Comparison of ENCODE assay signal across 22 cellular contexts in genomic region chr4:18621186-18621585, GRCh38.
DNase-seq lines count a peak whose midpoint lies in the region; ATAC-seq, FAIRE-seq and TF ChIP-seq lines count a peak whose summit lies in the region.
"Had no signal": no experiment of that assay in that cellular context is flagged by ENCODE, and none has a peak within 500 bp of the region (broad histone marks: within the 10 kb centered on the region; RNA-seq: fewer than 3 reads in every experiment).

No MANE protein-coding gene starts in this region.

- no peaks in the 10 kb centered on the region for H3K27me3 ChIP-seq in IMR-90 (ENCODE audit: control insufficient read depth, insufficient read depth, low read length)
- no peaks in the 10 kb centered on the region for H3K27me3 ChIP-seq in H1 (replicated peaks in 1 of 4; ENCODE audit: control insufficient read depth in 3 of 4, extremely low read depth in 1 of 4, insufficient read depth in 3 of 4, low read length in 3 of 4)
- H3K27me3 ChIP-seq: BLaER1 treated with 17β-estradiol and CSF1 and Interleukin-3, amounts not matched to agents 10 nM and 100 nM had no signal

- FAIRE-seq in A549 (lab: Jason Lieb, UNC), result no peak
- no peak for FAIRE-seq in H1 (lab: Jason Lieb, UNC)
- FAIRE-seq: A204.1, D721Med, G401.6, GM12891, GM19239 had no signal

- H2BK120ac ChIP-seq in IMR-90 (ENCODE audit: low read depth, low read length) (no peak overlapping the region), H1 (replicated peaks; ENCODE audit: low read depth, low read length) (no peak overlapping the region)

- H3K27me3 Mint-ChIP-seq in stimulated activated naive CD8-positive, alpha-beta T cell treated with anti-CD3 and anti-CD28 coated beads, Interleukin-15, amount 100 ng/mL, for 72 hours, result peaks cover 8% of the 10 kb centered on the region
- peaks cover 14% of the 10 kb centered on the region for H3K27me3 Mint-ChIP-seq in activated naive CD8-positive, alpha-beta T cell treated with anti-CD3 and anti-CD28 coated beads for 36 hours
- H3K27me3 Mint-ChIP-seq: B cell had no signal

- no peaks in the 10 kb centered on the region for H3K23me2 ChIP-seq in H1 (ENCODE audit: low read depth, low read length)

- H4K20me1 ChIP-seq in IMR-90 (ENCODE audit: insufficient read depth, low read length), result no peaks in the 10 kb centered on the region
- H4K20me1 ChIP-seq in H1 (replicated peaks in 1 of 2; ENCODE audit: control insufficient read depth in 1 of 2, insufficient read depth in 2 of 2, low read length in 2 of 2), result no peaks in the 10 kb centered on the region
- H4K20me1 ChIP-seq: BLaER1 treated with 17β-estradiol and CSF1 and Interleukin-3, amounts not matched to agents 10 nM and 100 nM had no signal

- H3K18ac ChIP-seq in IMR-90 (ENCODE audit: low read depth, low read length) (no peak overlapping the region), H1 (ENCODE audit: extremely low read depth, low read length) (no peak overlapping the region)

- TF ChIP-seq RAD21 in A549 (conservative IDR thresholded peaks at IDR 0.05 in 1 of 2, IDR thresholded peaks at IDR 0.05 in 1 of 2) (no peak), IMR-90 (IDR thresholded peaks at IDR 0.05; ENCODE audit: low read length) (no peak), H1 (IDR thresholded peaks at IDR 0.05 in 1 of 2, conservative IDR thresholded peaks at IDR 0.05 in 1 of 2; ENCODE audit: low read depth in 2 of 2, low read length in 2 of 2) (no peak)

- POLR2A ChIA-PET in A549 (lab: Yijun Ruan, JAX), result no interaction called here
- POLR2A ChIA-PET in IMR-90 (lab: Charles Lee; ENCODE audit: unreplicated experiment), result no interaction called here
- POLR2A ChIA-PET in H1 (lab: Charles Lee; ENCODE audit: partially characterized antibody), result no interaction called here

- dilution Hi-C loops in IMR-90 (cut with HindIII; ENCODE audit: low sequenced_read_pairs, unreplicated experiment), result no loop called here

- no peak overlapping the region for H2AK5ac ChIP-seq in IMR-90 (ENCODE audit: low read depth, low read length)
- H2AK5ac ChIP-seq in H1 (ENCODE audit: low read depth, low read length), result no peak overlapping the region

- H3K36me3 ChIP-seq in IMR-90 (ENCODE audit: control insufficient read depth, insufficient read depth, low read length), result no peaks in the 10 kb centered on the region
- no peaks in the 10 kb centered on the region for H3K36me3 ChIP-seq in H1 (ENCODE audit: control insufficient read depth in 2 of 4, insufficient read depth in 4 of 4, low read length in 3 of 4)
- H3K36me3 ChIP-seq: BLaER1 treated with 17β-estradiol and CSF1 and Interleukin-3, amounts not matched to agents 10 nM and 100 nM had no signal

- TF ChIP-seq EP300 in A549 (IDR thresholded peaks at IDR 0.05), result no peak
- no peak for TF ChIP-seq EP300 in H1 (IDR thresholded peaks at IDR 0.05; ENCODE audit: borderline replicate concordance in 1 of 2, low read depth in 2 of 2, low read length in 2 of 2)

- H4K5ac ChIP-seq in IMR-90 (ENCODE audit: low read depth, low read length) (no peak overlapping the region), H1 (ENCODE audit: insufficient read length, low read depth, low read length) (no peak overlapping the region)

- no peak overlapping the region for H3K4me2 ChIP-seq in A549
- H3K4me2 ChIP-seq in IMR-90 (ENCODE audit: low read depth, low read length), result no peak overlapping the region
- H3K4me2 ChIP-seq in H1 (ENCODE audit: insufficient read depth in 1 of 2, low read depth in 2 of 2, low read length in 2 of 2), result no peak overlapping the region
- H3K4me2 ChIP-seq: BLaER1 treated with 17β-estradiol and CSF1 and Interleukin-3, amounts not matched to agents 10 nM and 100 nM had no signal

- H3K4ac ChIP-seq in IMR-90 (ENCODE audit: low read depth, low read length), result no peak overlapping the region
- no peak overlapping the region for H3K4ac ChIP-seq in H1 (replicated peaks; ENCODE audit: insufficient read length, low read depth, low read length)

- CTCF ChIA-PET in A549 (lab: Yijun Ruan, JAX), result no interaction called here
- CTCF ChIA-PET in IMR-90 (lab: Yijun Ruan, JAX), result no interaction called here
- CTCF ChIA-PET in H1 (lab: Charles Lee; ENCODE audit: partially characterized antibody), result no interaction called here

- H3K36me3 Mint-ChIP-seq in activated naive CD8-positive, alpha-beta T cell treated with anti-CD3 and anti-CD28 coated beads for 36 hours, result no peaks in the 10 kb centered on the region
- H3K36me3 Mint-ChIP-seq: CD8-positive, alpha-beta T cell had no signal

- in situ Hi-C loops in IMR-90 (cut with MboI; ENCODE audit: low sequenced_read_pairs), result no loop called here

- H3K56ac ChIP-seq in IMR-90 (ENCODE audit: extremely low read depth, insufficient read depth, low read length) (no peak overlapping the region), H1 (replicated peaks; ENCODE audit: insufficient read length, low read depth, low read length) (no peak overlapping the region)

- H3K27ac ChIP-seq in A549 (no peak overlapping the region), IMR-90 (ENCODE audit: insufficient read depth, low read length) (no peak overlapping the region), H1 (ENCODE audit: low read depth, low read length) (no peak overlapping the region)
- H3K27ac ChIP-seq: BLaER1 treated with 17β-estradiol and CSF1 and Interleukin-3, amounts not matched to agents 10 nM and 100 nM; C4-2B had no signal

- TF ChIP-seq CTCF in A549 (IDR thresholded peaks at IDR 0.05), result no peak
- TF ChIP-seq CTCF in IMR-90 (conservative IDR thresholded peaks at IDR 0.05; ENCODE audit: low read depth, low read length), result no peak
- no peak for TF ChIP-seq CTCF in H1 (IDR thresholded peaks at IDR 0.05; ENCODE audit: control extremely low read depth in 1 of 3, insufficient read depth in 1 of 3, low read depth in 1 of 3, low read length in 3 of 3)

- intact Hi-C loops in IMR-90 (cut with micrococcal nuclease), result no loop called here

- ATAC-seq in A549 (no peak), IMR-90 (ENCODE audit: low read depth) (no peak)
- ATAC-seq in stimulated activated naive CD8-positive, alpha-beta T cell treated with anti-CD3 and anti-CD28 coated beads, Interleukin-15, amount 100 ng/mL, for 72 hours, result no peak
- ATAC-seq: CD8-positive, alpha-beta T cell had no signal

- no peak for TF ChIP-seq POLR2A in A549 (IDR thresholded peaks at IDR 0.05; ENCODE audit: low read length)
- TF ChIP-seq POLR2A in IMR-90 (IDR thresholded peaks at IDR 0.05; ENCODE audit: low read depth, low read length), result no peak
- TF ChIP-seq POLR2A in H1 (IDR thresholded peaks at IDR 0.05; ENCODE audit: control extremely low read depth in 1 of 2, low read depth in 2 of 2, low read length in 2 of 2), result no peak

- no peak overlapping the region for H2BK5ac ChIP-seq in IMR-90 (ENCODE audit: low read depth, low read length, poor library complexity, severe bottlenecking)
- H2BK5ac ChIP-seq in H1 (ENCODE audit: low read depth, low read length), result no peak overlapping the region

- no peak overlapping the region for H4K8ac ChIP-seq in IMR-90 (ENCODE audit: low read depth in 2 of 2, low read length in 2 of 2)
- no peak overlapping the region for H4K8ac ChIP-seq in H1 (ENCODE audit: extremely low read depth, insufficient read depth, low read length)

- H3K9me3 Mint-ChIP-seq in stimulated activated naive CD8-positive, alpha-beta T cell treated with anti-CD3 and anti-CD28 coated beads, Interleukin-15, amount 100 ng/mL, for 72 hours, result no peaks in the 10 kb centered on the region
- H3K9me3 Mint-ChIP-seq in activated naive CD8-positive, alpha-beta T cell treated with anti-CD3 and anti-CD28 coated beads for 36 hours, result no peaks in the 10 kb centered on the region
- H3K9me3 Mint-ChIP-seq: CD4-positive, alpha-beta T cell; CD8-positive, alpha-beta T cell had no signal

- H3K4me3 ChIP-seq in A549 (no peak overlapping the region), IMR-90 (ENCODE audit: insufficient read depth, low read depth, low read length) (no peak overlapping the region), H1 (ENCODE audit: extremely low read depth in 1 of 4, insufficient read depth in 2 of 4, low read depth in 3 of 4, low read length in 4 of 4) (no peak overlapping the region)
- H3K4me3 ChIP-seq: BLaER1 treated with 17β-estradiol and CSF1 and Interleukin-3, amounts not matched to agents 10 nM and 100 nM had no signal

- no peaks in the 10 kb centered on the region for H3K9me1 ChIP-seq in IMR-90 (ENCODE audit: insufficient read depth, low read length)

- H2BK15ac ChIP-seq in IMR-90 (ENCODE audit: low read depth, low read length), result no peak overlapping the region
- H2BK15ac ChIP-seq in H1 (ENCODE audit: low read length), result no peak overlapping the region

- 0% methylated on average over 1 of the region's 1 CpG for WGBS in A549 (ENCODE audit: missing lambda C conversion rate)
- WGBS in IMR-90 (ENCODE audit: extremely low coverage in 2 of 2, insufficient read length in 1 of 2), 2 experiments, result no CpG with 5 or more reads among the region's 1 CpG
- 100% methylated on average over 1 of the region's 1 CpG; no CpG with 5 or more reads in 1 of the 2 experiments for WGBS in H1 (ENCODE audit: extremely low coverage in 1 of 2, insufficient coverage in 1 of 2, insufficient read length in 1 of 2, insufficient replicate concordance in 2 of 2, low coverage in 1 of 2, low lambda C conversion rate in 2 of 2, missing lambda C conversion rate in 1 of 2), 2 experiments

- H3K14ac ChIP-seq in IMR-90 (replicated peaks; ENCODE audit: low read depth, low read length) (no peak overlapping the region), H1 (ENCODE audit: insufficient read length) (no peak overlapping the region)

- H3K23ac ChIP-seq in IMR-90 (ENCODE audit: low read depth, low read length) (no peak overlapping the region), H1 (ENCODE audit: insufficient read length) (no peak overlapping the region)

- no peak overlapping the region for H3K27ac Mint-ChIP-seq in stimulated activated naive CD8-positive, alpha-beta T cell treated with anti-CD3 and anti-CD28 coated beads, Interleukin-15, amount 100 ng/mL, for 72 hours
- H3K27ac Mint-ChIP-seq in activated naive CD8-positive, alpha-beta T cell treated with anti-CD3 and anti-CD28 coated beads for 36 hours, result no peak overlapping the region
- H3K27ac Mint-ChIP-seq: B cell; CD4-positive, alpha-beta T cell; CD8-positive, alpha-beta T cell had no signal

- H4K91ac ChIP-seq in IMR-90 (ENCODE audit: insufficient read depth, low read depth, low read length) (no peak overlapping the region), H1 (replicated peaks; ENCODE audit: insufficient read length, low read length) (no peak overlapping the region)

- H3K4me1 Mint-ChIP-seq in stimulated activated naive CD8-positive, alpha-beta T cell treated with anti-CD3 and anti-CD28 coated beads, Interleukin-15, amount 100 ng/mL, for 72 hours, result no peaks in the 10 kb centered on the region
- H3K4me1 Mint-ChIP-seq in activated naive CD8-positive, alpha-beta T cell treated with anti-CD3 and anti-CD28 coated beads for 36 hours, result no peaks in the 10 kb centered on the region
- H3K4me1 Mint-ChIP-seq: B cell had no signal

- H3K4me1 ChIP-seq in A549, result no peaks in the 10 kb centered on the region
- H3K4me1 ChIP-seq in IMR-90 (ENCODE audit: control insufficient read depth, insufficient read depth, low read length), result no peaks in the 10 kb centered on the region
- H3K4me1 ChIP-seq in H1 (replicated peaks in 1 of 4; ENCODE audit: control insufficient read depth in 3 of 4, insufficient read depth in 4 of 4, low read length in 3 of 4), result peaks cover 0 to 3% (median 0%) of the 10 kb centered on the region in 4 experiments; a peak in 1 of 7 replicates
- H3K4me1 ChIP-seq: BLaER1 treated with 17β-estradiol and CSF1 and Interleukin-3, amounts not matched to agents 10 nM and 100 nM; Caco-2 had no signal

- no TSS peak for BruUV-seq in IMR-90 (replicated peaks; lab: Mats Ljungman, UMichigan)

- no peaks in the 10 kb centered on the region for H3K79me2 ChIP-seq in H1 (ENCODE audit: control insufficient read depth in 1 of 2, insufficient read depth in 2 of 2, low read length in 2 of 2)

- H3K79me1 ChIP-seq in IMR-90 (ENCODE audit: low read depth in 1 of 2, low read length in 2 of 2) (no peaks in the 10 kb centered on the region), H1 (ENCODE audit: low read depth, low read length) (no peaks in the 10 kb centered on the region)

- no peak overlapping the region for H2BK12ac ChIP-seq in H1 (ENCODE audit: low read depth, low read length)

- DNase-seq in A549 (ENCODE audit: low read depth in 1 of 2, low spot score in 1 of 2) (no peak), IMR-90 (no peak), H1 (ENCODE audit: low read depth in 1 of 2, low spot score in 2 of 2) (no peak)
- no peak for DNase-seq in stimulated activated naive CD8-positive, alpha-beta T cell treated with anti-CD3 and anti-CD28 coated beads, Interleukin-15, amount 100 ng/mL, for 72 hours
- no peak for DNase-seq in activated CD8-positive, alpha-beta memory T cell treated with anti-CD3 and anti-CD28 coated beads, Interleukin-2, amount 50 U/mL, for 48 hours
- no peak for DNase-seq in activated naive CD8-positive, alpha-beta T cell treated with anti-CD3 and anti-CD28 coated beads for 36 hours
- DNase-seq: 8988T; AML-193; Caco-2; Calu3; CD4-positive, alpha-beta T cell; CD8-positive, alpha-beta T cell; DMS79 treated with DMSO at 0.1 percent for 48 hours; GF-D8 had no signal

- H2AFZ ChIP-seq in IMR-90 (replicated peaks; ENCODE audit: low read length, poor library complexity) (no peak overlapping the region), H1 (ENCODE audit: low read length) (peak overlapping the region; percentile 8; the same call in 1 of the 2 replicates)

- H3K9me3 ChIP-seq in A549, result no peaks in the 10 kb centered on the region
- 0 out of 2 replicates have a peak, but pooled peaks cover 1% of the 10 kb centered on the region for H3K9me3 ChIP-seq in IMR-90 (ENCODE audit: control insufficient read depth, insufficient read depth, low read length)
- no peaks in the 10 kb centered on the region for H3K9me3 ChIP-seq in H1 (ENCODE audit: insufficient read depth in 2 of 2, low read depth in 1 of 2, low read length in 1 of 2)
- H3K9me3 ChIP-seq: BLaER1 treated with 17β-estradiol and CSF1 and Interleukin-3, amounts not matched to agents 10 nM and 100 nM; Caco-2 had no signal

- H3K9ac ChIP-seq in IMR-90 (ENCODE audit: low read depth, low read length), result no peak overlapping the region
- no peak overlapping the region for H3K9ac ChIP-seq in H1 (replicated peaks in 1 of 4; ENCODE audit: extremely low read depth in 1 of 4, low read depth in 3 of 4, low read length in 3 of 4)
- H3K9ac ChIP-seq: BLaER1 treated with 17β-estradiol and CSF1 and Interleukin-3, amounts not matched to agents 10 nM and 100 nM had no signal

- H2BK20ac ChIP-seq in IMR-90 (ENCODE audit: low read depth, low read length) (no peak overlapping the region), H1 (ENCODE audit: low read length) (no peak overlapping the region)

- no peak overlapping the region for H3K4me3 Mint-ChIP-seq in stimulated activated naive CD8-positive, alpha-beta T cell treated with anti-CD3 and anti-CD28 coated beads, Interleukin-15, amount 100 ng/mL, for 72 hours
- no peak overlapping the region for H3K4me3 Mint-ChIP-seq in activated naive CD8-positive, alpha-beta T cell treated with anti-CD3 and anti-CD28 coated beads for 36 hours
- H3K4me3 Mint-ChIP-seq: B cell; CD4-positive, alpha-beta T cell; CD8-positive, alpha-beta T cell had no signal

- H2AK9ac ChIP-seq in IMR-90 (replicated peaks; ENCODE audit: low read depth, low read length, poor library complexity), result no peak overlapping the region

Comparison
In these comparisons a context has a peak if more than half of its experiments do, and no peak if none do; other contexts are left out.
1. Of the 18 proteins assayed by ChIP-seq in both H1 and A549: peak only in H1: none; only in A549: MAFK; in both: none; in neither: 17.